ENCODE assay signal across 25 cellular contexts in the genomic region with DNA sequence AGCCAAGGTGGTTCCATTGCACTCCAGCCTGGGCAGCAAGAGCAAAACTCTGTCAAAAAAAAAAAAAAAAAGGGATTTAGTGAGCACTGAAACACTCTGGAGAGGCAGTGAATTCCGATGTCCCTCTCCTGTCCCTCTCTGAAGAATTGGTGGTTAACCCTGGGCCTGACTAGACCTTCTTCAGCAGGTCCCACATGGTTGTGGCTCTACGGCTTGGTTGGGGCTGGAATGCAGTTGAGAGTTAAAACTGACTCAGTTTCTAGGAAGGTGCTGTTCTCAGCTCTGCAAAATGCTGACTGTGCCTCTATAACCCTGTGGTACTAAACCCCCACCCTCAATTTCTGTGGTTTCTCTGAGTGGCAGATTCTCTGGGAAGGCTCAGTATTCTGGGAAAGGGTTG.
"Had no signal": no experiment of that assay in that cellular context is flagged by ENCODE, and none has a peak within 500 bp of the region (broad histone marks: within the 10 kb centered on the region; RNA-seq: fewer than 3 reads in every experiment).

No MANE protein-coding gene starts in this region.

- H3K27me3 ChIP-seq: dorsolateral prefrontal cortex, esophagus squamous epithelium, gastrocnemius medialis, left lung had no signal

- H3K27ac ChIP-seq: coronary artery, dorsolateral prefrontal cortex, epithelial cell of prostate, esophagus squamous epithelium, gastrocnemius medialis, heart right ventricle, left lung, lower lobe of right lung had no signal

- FAIRE-seq: colon, endothelial cell of umbilical vein, islet of Langerhans, keratinocyte had no signal

- H3K4me1 ChIP-seq: esophagus squamous epithelium, heart right ventricle, left lung, lower lobe of right lung had no signal

- H3K36me3 ChIP-seq: esophagus squamous epithelium, gastrocnemius medialis, heart right ventricle, left lung, lower lobe of right lung had no signal

- DNase-seq: dermis blood vessel endothelial cell; dorsolateral prefrontal cortex; effector CD4-positive, alpha-beta T cell; effector memory CD4-positive, alpha-beta T cell; erythroblast; esophagus squamous epithelium; foreskin fibroblast; foreskin melanocyte; gastrocnemius medialis; glutamatergic neuron; head of caudate nucleus; heart right ventricle; hippocampal formation; left cardiac atrium; left lung; left ventricle myocardium superior; lower lobe of right lung; mesenchymal stem cell; mucosa of descending colon had no signal

- H3K4me3 ChIP-seq: coronary artery, dorsolateral prefrontal cortex, esophagus squamous epithelium, gastrocnemius medialis, heart right ventricle, left lung, lower lobe of right lung, mucosa of descending colon had no signal

- H3K9me3 ChIP-seq: esophagus squamous epithelium, gastrocnemius medialis, lower lobe of right lung, mucosa of descending colon had no signal
